In genomic region chr2:47267389-47268086, GRCh38 we compare ENCODE assay signal across 18 cellular contexts.
"Had no signal": no experiment of that assay in that cellular context is flagged by ENCODE, and none has a peak within 500 bp of the region (broad histone marks: within the 10 kb centered on the region; RNA-seq: fewer than 3 reads in every experiment).

No MANE protein-coding gene starts in this region.

- H3K36me3 Mint-ChIP-seq: activated naive CD8-positive, alpha-beta T cell; brain; natural killer cell treated with Interleukin-12 subunit alpha and Interleukin-12 subunit beta and Interleukin-15 and Interleukin-18, amount 100 ng/mL, for 72 hours had no signal

- DNase-seq: activated CD4-positive, alpha-beta T cell treated with anti-CD3 and anti-CD28 coated beads, Interleukin-2, amount 50 U/mL, for 4 hours; amniotic stem cell; erythroblast; foreskin melanocyte; head of caudate nucleus; mesenchymal stem cell; stimulated activated CD4-positive, alpha-beta T cell treated with anti-CD3 and anti-CD28 coated beads, Interleukin-1b, Interleukin-23, amount 100 ng/mL, for 48 hours; stimulated activated CD8-positive, alpha-beta memory T cell treated with anti-CD3 and anti-CD28 coated beads, Interleukin-4, amount 100 ng/mL, for 48 hours; stimulated activated naive CD4-positive, alpha-beta T cell; SW 1271; T-helper 2 cell; tibial artery; WERI-Rb-1 had no signal

- H3K9me3 Mint-ChIP-seq: brain; central memory CD8-positive, alpha-beta T cell; natural killer cell treated with Interleukin-12 subunit alpha and Interleukin-12 subunit beta and Interleukin-15 and Interleukin-18, amount 100 ng/mL, for 72 hours had no signal

- H3K9me3 ChIP-seq: tibial artery had no signal

- H3K4me3 Mint-ChIP-seq: activated naive CD8-positive, alpha-beta T cell; brain; central memory CD8-positive, alpha-beta T cell; natural killer cell treated with Interleukin-12 subunit alpha and Interleukin-12 subunit beta and Interleukin-15 and Interleukin-18, amount 100 ng/mL, for 72 hours had no signal

- H3K27ac Mint-ChIP-seq: activated naive CD8-positive, alpha-beta T cell; natural killer cell treated with Interleukin-12 subunit alpha and Interleukin-12 subunit beta and Interleukin-15 and Interleukin-18, amount 100 ng/mL, for 72 hours had no signal

- H3K27me3 Mint-ChIP-seq: activated naive CD8-positive, alpha-beta T cell; brain; central memory CD8-positive, alpha-beta T cell; natural killer cell treated with Interleukin-12 subunit alpha and Interleukin-12 subunit beta and Interleukin-15 and Interleukin-18, amount 100 ng/mL, for 72 hours had no signal

- H3K27me3 ChIP-seq: tibial artery had no signal

- H3K27ac ChIP-seq: coronary artery, tibial artery, WERI-Rb-1 had no signal
